Comparison of ENCODE assay signal across 9 cellular contexts in genomic region chr6:147234685-147235084, GRCh38.
"Had no signal": no experiment of that assay in that cellular context is flagged by ENCODE, and none has a peak within 500 bp of the region (broad histone marks: within the 10 kb centered on the region; RNA-seq: fewer than 3 reads in every experiment).

No MANE protein-coding gene starts in this region.

- H3K27ac ChIP-seq: GM23248, KMS-11 had no signal

- DNase-seq: GM23248, GOT3, H9, HCEC 1CT, Karpas-422, KBM-7 had no signal

- FAIRE-seq: H54, HTR-8/SVneo had no signal

- H3K4me3 Mint-ChIP-seq: H9 had no signal

- H3K27ac Mint-ChIP-seq: H9 had no signal

- H3K9me3 Mint-ChIP-seq: H9 had no signal

- H3K4me2 ChIP-seq: KMS-11 had no signal

- H2AFZ ChIP-seq: GM23248 had no signal

- H3K9ac ChIP-seq: GM23248, KMS-11 had no signal

- H3K4me3 ChIP-seq: GM23248 had no signal
